8 cellular contexts compared by ENCODE assay signal in genomic region chr6:87968435-87969278, GRCh38.
DNase-seq lines count a peak whose midpoint lies in the region; ATAC-seq, FAIRE-seq and TF ChIP-seq lines count a peak whose summit lies in the region.

No MANE protein-coding gene starts in this region.

- peaks cover 6% of the 10 kb centered on the region for H3K27me3 Mint-ChIP-seq in astrocyte (ENCODE audit: low read depth, unreplicated experiment)

- H3K4me1 Mint-ChIP-seq in astrocyte (ENCODE audit: low read depth, unreplicated experiment), result no peaks in the 10 kb centered on the region

- H3K4me3 ChIP-seq in MM.1S (ENCODE audit: low read length), result peak overlapping the region; percentile 53
- peak overlapping the region; percentile 59 for H3K4me3 ChIP-seq in astrocyte (ENCODE audit: insufficient read depth, low read depth, low read length)
- H3K4me3 ChIP-seq in kidney (ENCODE audit: low read length in 2 of 2), result peak overlapping the region; percentile 46 to 54
- H3K4me3 ChIP-seq in suprapubic skin, result peak overlapping the region; percentile 41

- H3K27me3 ChIP-seq in MM.1S (replicated peaks; ENCODE audit: insufficient read depth, low read length) (no peaks in the 10 kb centered on the region), astrocyte (ENCODE audit: insufficient read depth, low read length) (peaks cover 13% of the 10 kb centered on the region), suprapubic skin (peaks cover 5% of the 10 kb centered on the region)

- no peaks in the 10 kb centered on the region for H3K9me2 ChIP-seq in MM.1S (replicated peaks; ENCODE audit: insufficient read depth, low read length)

- H3K9ac ChIP-seq in MM.1S (ENCODE audit: low read length) (peak overlapping the region; percentile 1; the same call in 1 of the 2 replicates), astrocyte (ENCODE audit: low read length) (peak overlapping the region; percentile 55), kidney (ENCODE audit: low read length in 2 of 2) (no peak overlapping the region)

- H4K20me1 ChIP-seq in MM.1S (ENCODE audit: insufficient read depth, low read length) (no peaks in the 10 kb centered on the region), astrocyte (ENCODE audit: insufficient read depth, low read length) (no peaks in the 10 kb centered on the region)

- H2AFZ ChIP-seq in MM.1S (ENCODE audit: low read length) (peak overlapping the region; percentile 75), astrocyte (ENCODE audit: low read depth, low read length) (peak overlapping the region; percentile 80)

- no peak for TF ChIP-seq EP300 in suprapubic skin (IDR thresholded peaks at IDR 0.05)

- intact Hi-C loops in kidney (cut with DNase I), result no loop called here

- H3K36me3 Mint-ChIP-seq in astrocyte (ENCODE audit: low read depth, unreplicated experiment), result no peaks in the 10 kb centered on the region

- H3K79me2 ChIP-seq in MM.1S (ENCODE audit: low read length), result no peaks in the 10 kb centered on the region
- H3K79me2 ChIP-seq in astrocyte (ENCODE audit: insufficient read depth, low read length), result no peaks in the 10 kb centered on the region

- TF ChIP-seq CTCF in MM.1S (IDR thresholded peaks at IDR 0.05; ENCODE audit: low read length) (0 out of 2 replicates have a peak, but pooled peaks have one; percentile 8), astrocyte (IDR thresholded peaks at IDR 0.05; ENCODE audit: insufficient read depth, low read depth, low read length) (no peak), kidney (IDR thresholded peaks at IDR 0.05; ENCODE audit: borderline replicate concordance, extremely low read depth, insufficient read depth) (no peak), suprapubic skin (IDR thresholded peaks at IDR 0.05) (no peak), D721Med (IDR thresholded peaks at IDR 0.05; ENCODE audit: insufficient read depth, missing control alignments) (no peak)

- WGBS in suprapubic skin, result 15% methylated on average over 26 of the region's 26 CpGs

- H3K27ac ChIP-seq in MM.1S (ENCODE audit: low read length) (no peak overlapping the region), astrocyte (ENCODE audit: low read depth, low read length) (no peak overlapping the region), kidney (ENCODE audit: low read depth in 2 of 2, low read length in 2 of 2) (no peak overlapping the region), suprapubic skin (no peak overlapping the region)

- DNase-seq in activated T-cell treated with anti-CD3 and anti-CD28 coated beads for 48 hours (ENCODE audit: low read depth), result peak; percentile 1
- no peak for DNase-seq in activated T-cell treated with anti-CD3 and anti-CD28 coated beads, Interleukin-2, amount 50 U/mL, for 1 hour
- peak; percentile 35 for DNase-seq in MM.1S
- peak; percentile 4 for DNase-seq in astrocyte (ENCODE audit: low read depth)
- peak; percentile 61 for DNase-seq in kidney
- DNase-seq in suprapubic skin (ENCODE audit: low spot score in 2 of 2), result no peak
- no peak for DNase-seq in D721Med (ENCODE audit: insufficient read length, low spot score)

- no peak overlapping the region for H3K27ac Mint-ChIP-seq in astrocyte (ENCODE audit: unreplicated experiment)

- H3K9me3 Mint-ChIP-seq in astrocyte (ENCODE audit: unreplicated experiment), result peaks cover 5% of the 10 kb centered on the region

- H3K4me1 ChIP-seq in MM.1S (ENCODE audit: low read length) (no peaks in the 10 kb centered on the region; the same call in 1 of the 2 replicates), astrocyte (ENCODE audit: insufficient read depth, low read length) (no peaks in the 10 kb centered on the region), kidney (ENCODE audit: control insufficient read depth in 1 of 2, insufficient read depth in 1 of 2, low read depth in 1 of 2, low read length in 2 of 2) (no peaks in the 10 kb centered on the region), suprapubic skin (peaks cover 12% of the 10 kb centered on the region)

- H3K9me3 ChIP-seq in MM.1S (replicated peaks; ENCODE audit: insufficient read depth, low read length) (no peaks in the 10 kb centered on the region), astrocyte (ENCODE audit: insufficient read depth, low read depth, low read length) (no peaks in the 10 kb centered on the region), kidney (ENCODE audit: control insufficient read depth in 1 of 2, low read length in 2 of 2) (no peaks in the 10 kb centered on the region), suprapubic skin (no peaks in the 10 kb centered on the region)

- ATAC-seq in GM21447 (IDR thresholded peaks at IDR 0.05; ENCODE audit: unreplicated experiment), result no peak

- no peak overlapping the region for H3K4me3 Mint-ChIP-seq in astrocyte (ENCODE audit: unreplicated experiment)

- H3K36me3 ChIP-seq in MM.1S (replicated peaks; ENCODE audit: insufficient read depth, low read length) (no peaks in the 10 kb centered on the region), astrocyte (ENCODE audit: insufficient read depth, low read length) (no peaks in the 10 kb centered on the region), kidney (ENCODE audit: control insufficient read depth in 1 of 2, insufficient read depth in 2 of 2, low read length in 2 of 2) (no peaks in the 10 kb centered on the region), suprapubic skin (no peaks in the 10 kb centered on the region)

- TF ChIP-seq POLR2A in suprapubic skin (IDR thresholded peaks at IDR 0.05), result no peak

- H3F3A ChIP-seq in MM.1S (ENCODE audit: insufficient read depth, low read length), result no peaks in the 10 kb centered on the region

- H3K4me2 ChIP-seq in MM.1S (ENCODE audit: low read depth, low read length) (peak overlapping the region; percentile 48), astrocyte (ENCODE audit: low read length) (peak overlapping the region; percentile 88)

- FAIRE-seq in astrocyte (lab: Jason Lieb, UNC) (no peak), kidney (lab: Jason Lieb, UNC) (no peak), D721Med (lab: Jason Lieb, UNC) (no peak)

Comparison
In these comparisons a context has a peak if more than half of its experiments do, and no peak if none do; other contexts are left out.
1. DNase-seq: peak in activated T-cell treated with anti-CD3 and anti-CD28 coated beads for 48 hours (single experiment), MM.1S (single experiment), astrocyte (single experiment) and kidney (single experiment); none in activated T-cell treated with anti-CD3 and anti-CD28 coated beads, Interleukin-2, amount 50 U/mL, for 1 hour (single experiment), suprapubic skin (0 of 2) and D721Med (single experiment).
2. H3K9ac ChIP-seq: peak in MM.1S (single experiment) and astrocyte (single experiment); none in kidney (0 of 2).
3. Peak in every context shown above with its lines, with median percentiles within 50 percentile points of each other: H3K4me3 ChIP-seq.